ENCODE assay signal across 7 cellular contexts in the genomic region with DNA sequence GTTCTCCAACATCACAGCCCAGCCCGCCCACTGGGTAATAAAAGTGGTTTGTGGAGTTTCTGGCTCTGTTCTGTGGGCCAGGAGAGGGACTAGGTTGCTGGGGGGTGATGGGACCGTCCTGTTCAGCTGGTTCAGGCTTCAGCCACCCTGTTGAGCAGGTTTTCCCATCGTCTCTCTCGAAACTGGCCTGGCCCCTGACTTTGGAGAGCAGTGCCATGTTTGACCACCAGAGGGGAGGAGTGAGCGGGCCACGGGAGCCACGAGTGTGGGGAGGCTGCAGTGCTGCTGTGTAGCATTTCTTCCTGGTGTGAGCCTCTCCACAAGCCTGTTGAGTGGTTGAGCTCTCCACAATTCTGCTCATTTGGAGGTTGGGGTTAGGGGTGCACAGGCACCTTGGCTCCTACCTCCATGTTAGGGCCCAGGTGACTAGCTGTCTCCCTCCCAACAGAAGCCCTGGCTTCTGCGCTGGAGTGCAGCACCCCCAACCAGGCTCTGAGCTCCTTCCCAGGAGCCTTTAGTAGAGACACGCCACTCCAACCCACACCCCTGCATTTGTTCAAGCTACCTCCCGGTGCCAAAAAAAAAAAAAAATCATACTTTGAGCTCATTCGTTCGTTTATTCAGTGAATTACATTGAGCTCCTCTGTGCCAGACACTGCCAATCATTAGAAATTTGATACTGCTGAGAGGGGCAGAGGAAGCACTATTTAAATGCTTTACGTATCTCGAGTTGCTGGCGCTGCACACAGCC. TPM values are rescaled to one million over a fixed set of nuclear protein-coding genes. Genes with fewer than 3 reads are reported as not detected.
DNase-seq lines count a peak whose midpoint lies in the region; ATAC-seq, FAIRE-seq and TF ChIP-seq lines count a peak whose summit lies in the region.

No MANE protein-coding gene starts in this region.

- H3K79me2 ChIP-seq in endothelial cell of umbilical vein (ENCODE audit: control insufficient read depth, insufficient read depth, low read length), result no peaks in the 10 kb centered on the region

- H3K4me2 ChIP-seq in endothelial cell of umbilical vein (ENCODE audit: insufficient read depth, low read length), result no peak overlapping the region

- peak overlapping the region; percentile 65 for H2AFZ ChIP-seq in endothelial cell of umbilical vein (ENCODE audit: low read depth, low read length)

- H3K4me1 Mint-ChIP-seq in activated CD8-positive, alpha-beta memory T cell treated with anti-CD3 and anti-CD28 coated beads, Interleukin-2, amount 10 ng/mL, durations not matched to agents 7 days and 5 days, result peaks cover 20% of the 10 kb centered on the region

- H3K27ac Mint-ChIP-seq in activated CD8-positive, alpha-beta memory T cell treated with anti-CD3 and anti-CD28 coated beads, Interleukin-2, amount 10 ng/mL, durations not matched to agents 7 days and 5 days, result no peak overlapping the region

- H3K27ac ChIP-seq in endothelial cell of umbilical vein (ENCODE audit: insufficient read depth, low read depth, low read length) (no peak overlapping the region), mucosa of rectum (ENCODE audit: low read depth in 2 of 2, low read length in 2 of 2) (peak overlapping the region; percentile 69 to 83)

- TF ChIP-seq CTCF in GM13977 (IDR thresholded peaks at IDR 0.05; ENCODE audit: extremely low read depth, insufficient read depth, missing control alignments) (peak; percentile 96), endothelial cell of umbilical vein (IDR thresholded peaks at IDR 0.05; ENCODE audit: extremely low read depth in 1 of 2, insufficient read depth in 1 of 2, low read depth in 1 of 2, low read length in 2 of 2) (peak; percentile 92 to 99)

- peaks cover 6% of the 10 kb centered on the region for H3K27me3 Mint-ChIP-seq in activated CD8-positive, alpha-beta memory T cell treated with anti-CD3 and anti-CD28 coated beads, Interleukin-2, amount 10 ng/mL, durations not matched to agents 7 days and 5 days

- peak; percentile 87 for DNase-seq in GM13977 (ENCODE audit: low spot score)
- DNase-seq in NOMO-1 treated with DMSO at 0.1 percent for 48 hours (lab: John Stamatoyannopoulos, UW; ENCODE audit: unreplicated experiment), result peak; percentile 65
- peak; percentile 89 for DNase-seq in activated CD8-positive, alpha-beta memory T cell treated with anti-CD3 and anti-CD28 coated beads, Interleukin-2, amount 10 ng/mL, durations not matched to agents 7 days and 5 days
- DNase-seq in endothelial cell of umbilical vein (ENCODE audit: low read depth, low spot score), result peak; percentile 67
- DNase-seq in stimulated activated CD8-positive, alpha-beta memory T cell treated with anti-CD3 and anti-CD28 coated beads, Interleukin-4, amount 100 ng/mL, for 48 hours, result peak; percentile 92

- FAIRE-seq in endothelial cell of umbilical vein (lab: Jason Lieb, UNC), result peak; percentile 93

- H4K20me1 ChIP-seq in endothelial cell of umbilical vein (replicated peaks; ENCODE audit: control insufficient read depth, extremely low read depth, insufficient read depth, low read length), result no peaks in the 10 kb centered on the region

- intact Hi-C loops in endothelial cell of umbilical vein (cut with micrococcal nuclease), result loop anchor here (1.0 to 5.0 kb wide), 3 partner anchors 37 to 328 kb away; a partner anchor contains a TSS

- no peaks in the 10 kb centered on the region for H3K9me1 ChIP-seq in endothelial cell of umbilical vein (replicated peaks; ENCODE audit: control insufficient read depth, extremely low read depth, insufficient read depth, low read length)

- no peak for TF ChIP-seq POLR2A in endothelial cell of umbilical vein (IDR thresholded peaks at IDR 0.05; ENCODE audit: low read depth, low read length)

- dilution Hi-C loops in endothelial cell of umbilical vein (cut with MboI; ENCODE audit: extremely low pct_ligation_motif_present, low sequenced_read_pairs), result no loop called here

- POLR2A ChIA-PET in endothelial cell of umbilical vein (lab: Charles Lee), result interaction anchor here (1.1 to 1.9 kb wide), 2 partner anchors 34 to 36 kb away, joined by 4 to 5 read pairs; a partner anchor contains a TSS

- CTCF ChIA-PET in activated CD8-positive, alpha-beta memory T cell treated with anti-CD3 and anti-CD28 coated beads, Interleukin-2, amount 10 ng/mL, durations not matched to agents 7 days and 5 days (lab: Charles Lee), result interaction anchor here (0.5 to 7.9 kb wide), 49 partner anchors 8 to 1111 kb away, joined by 3 to 406 read pairs (median 4); a partner anchor contains a TSS
- CTCF ChIA-PET in endothelial cell of umbilical vein (lab: Charles Lee), result interaction anchor here (0.6 to 7.3 kb wide), 54 partner anchors 8 to 459 kb away, joined by 3 to 251 read pairs (median 6); a partner anchor contains a TSS

- H3K4me3 ChIP-seq in endothelial cell of umbilical vein (replicated peaks in 1 of 3; ENCODE audit: insufficient read depth in 1 of 3, low read depth in 1 of 3, low read length in 3 of 3), result no peak overlapping the region
- H3K4me3 ChIP-seq in mucosa of rectum (ENCODE audit: low read length in 2 of 2), result peak overlapping the region in 1 of 2 donors; percentile 26

- H3K4me1 ChIP-seq in endothelial cell of umbilical vein (ENCODE audit: control insufficient read depth, extremely low read depth, insufficient read depth, low read length) (no peaks in the 10 kb centered on the region), mucosa of rectum (ENCODE audit: control insufficient read depth in 2 of 2, insufficient read depth in 2 of 2, low read length in 2 of 2) (peaks cover 43 to 47% of the 10 kb centered on the region in 2 donors)

- H3K36me3 ChIP-seq in endothelial cell of umbilical vein (ENCODE audit: control insufficient read depth in 2 of 2, extremely low read depth in 1 of 2, insufficient read depth in 2 of 2, low read length in 2 of 2) (no peaks in the 10 kb centered on the region), mucosa of rectum (ENCODE audit: control insufficient read depth in 2 of 2, insufficient read depth in 2 of 2, low read length in 2 of 2) (peaks cover 44 to 46% of the 10 kb centered on the region in 2 donors)

- H3K9ac ChIP-seq in endothelial cell of umbilical vein (replicated peaks; ENCODE audit: extremely low read depth, insufficient read depth, low read length) (no peak overlapping the region), mucosa of rectum (ENCODE audit: low read depth in 1 of 2, low read length in 2 of 2) (peak overlapping the region; percentile 24 to 57)

- no peaks in the 10 kb centered on the region for H3K36me3 Mint-ChIP-seq in activated CD8-positive, alpha-beta memory T cell treated with anti-CD3 and anti-CD28 coated beads, Interleukin-2, amount 10 ng/mL, durations not matched to agents 7 days and 5 days

- H3K9me3 ChIP-seq in endothelial cell of umbilical vein (replicated peaks; ENCODE audit: control insufficient read depth, insufficient read depth, low read length), result no peaks in the 10 kb centered on the region
- H3K9me3 ChIP-seq in mucosa of rectum (ENCODE audit: control insufficient read depth in 2 of 2, low read length in 2 of 2), result no peaks in the 10 kb centered on the region

- no peaks in the 10 kb centered on the region for H3K27me3 ChIP-seq in endothelial cell of umbilical vein (ENCODE audit: control insufficient read depth in 2 of 2, insufficient read depth in 2 of 2, low read length in 2 of 2)
- no peaks in the 10 kb centered on the region for H3K27me3 ChIP-seq in mucosa of rectum (ENCODE audit: control insufficient read depth in 2 of 2, insufficient read depth in 2 of 2, low read length in 2 of 2)

- ATAC-seq in HG03442 (IDR thresholded peaks at IDR 0.05; ENCODE audit: unreplicated experiment), result peak; percentile 72
- peak; percentile 91 for ATAC-seq in activated CD8-positive, alpha-beta memory T cell treated with anti-CD3 and anti-CD28 coated beads, Interleukin-2, amount 10 ng/mL, durations not matched to agents 7 days and 5 days

- in situ Hi-C loops in GM13977 (cut with MboI; ENCODE audit: low pct_unique_long_range_greater_than_20kb, low sequenced_read_pairs, unreplicated experiment), result loop anchor here (5.0 kb wide), 1 partner anchor 35 kb away; a partner anchor contains a TSS

- no TSS peak for BruUV-seq in endothelial cell of umbilical vein (replicated peaks; lab: Mats Ljungman, UMichigan)

- no peak overlapping the region for H3K4me3 Mint-ChIP-seq in activated CD8-positive, alpha-beta memory T cell treated with anti-CD3 and anti-CD28 coated beads, Interleukin-2, amount 10 ng/mL, durations not matched to agents 7 days and 5 days

- H3K9me3 Mint-ChIP-seq in activated CD8-positive, alpha-beta memory T cell treated with anti-CD3 and anti-CD28 coated beads, Interleukin-2, amount 10 ng/mL, durations not matched to agents 7 days and 5 days (ENCODE audit: low read depth), result no peaks in the 10 kb centered on the region

RNA-seq across cellular contexts. Expression of a gene that starts 13.9 kb away (rescaled TPM):
- total RNA-seq in activated CD8-positive, alpha-beta memory T cell treated with anti-CD3 and anti-CD28 coated beads, Interleukin-2, amount 10 ng/mL, durations not matched to agents 7 days and 5 days, result 1 to 10 TPM; 3.7 to 4.0 TPM
- 3.6 and 4.2 TPM in 2 replicates for total RNA-seq in endothelial cell of umbilical vein
- 4.1 and 4.9 TPM in 2 replicates for polyA plus RNA-seq in endothelial cell of umbilical vein
- polyA plus RNA-seq in endothelial cell of umbilical vein (2011; cell fraction: cytosol; rRNA removed), result 1.9 and 2.8 TPM in 2 replicates
- 1.7 and 3.3 TPM in 2 replicates for polyA plus RNA-seq in endothelial cell of umbilical vein (2011; cell fraction: nucleus; rRNA removed)
- polyA plus RNA-seq in endothelial cell of umbilical vein (2012), result 2.4 and 7.0 TPM in 2 replicates
- polyA minus RNA-seq in endothelial cell of umbilical vein, result 3.5 and 4.6 TPM in 2 replicates
- not detected for polyA minus RNA-seq in endothelial cell of umbilical vein (2011; cell fraction: cytosol; rRNA and poly(A)+ RNA removed)
- polyA minus RNA-seq in endothelial cell of umbilical vein (2011; cell fraction: nucleus; rRNA and poly(A)+ RNA removed), result 0.38 and 0.82 TPM in 2 replicates

RNA-seq across cellular contexts. Expression of a gene that starts 16.3 kb away (rescaled TPM):
- total RNA-seq in activated CD8-positive, alpha-beta memory T cell treated with anti-CD3 and anti-CD28 coated beads, Interleukin-2, amount 10 ng/mL, durations not matched to agents 7 days and 5 days, result not detected
- total RNA-seq in endothelial cell of umbilical vein, result 0.18 and 0.20 TPM in 2 replicates
- 0.15 and 0.19 TPM in 2 replicates for polyA plus RNA-seq in endothelial cell of umbilical vein
- 0.04 and 0.08 TPM in 2 replicates for polyA plus RNA-seq in endothelial cell of umbilical vein (2011; cell fraction: cytosol; rRNA removed)
- polyA plus RNA-seq in endothelial cell of umbilical vein (2011; cell fraction: nucleus; rRNA removed), result 1.1 TPM in 2 replicates
- polyA plus RNA-seq in endothelial cell of umbilical vein (2012), result 0.23 and 0.35 TPM in 2 replicates
- 0.15 TPM in 1 of 2 replicates, not detected in the other for polyA minus RNA-seq in endothelial cell of umbilical vein
- 29.2 TPM for polyA minus RNA-seq in endothelial cell of umbilical vein (2011; cell fraction: cytosol; rRNA and poly(A)+ RNA removed)
- 0.38 and 0.96 TPM in 2 replicates for polyA minus RNA-seq in endothelial cell of umbilical vein (2011; cell fraction: nucleus; rRNA and poly(A)+ RNA removed)

RNA-seq across cellular contexts. Expression of a gene that starts 29.3 kb away (rescaled TPM):
- not detected for total RNA-seq in activated CD8-positive, alpha-beta memory T cell treated with anti-CD3 and anti-CD28 coated beads, Interleukin-2, amount 10 ng/mL, durations not matched to agents 7 days and 5 days
- total RNA-seq in endothelial cell of umbilical vein, result not detected in 2 replicates
- polyA plus RNA-seq in endothelial cell of umbilical vein, result not detected in 2 replicates
- not detected in 2 replicates for polyA plus RNA-seq in endothelial cell of umbilical vein (2011; cell fraction: cytosol; rRNA removed)
- not detected in 2 replicates for polyA plus RNA-seq in endothelial cell of umbilical vein (2011; cell fraction: nucleus; rRNA removed)
- not detected in 2 replicates for polyA plus RNA-seq in endothelial cell of umbilical vein (2012)
- polyA minus RNA-seq in endothelial cell of umbilical vein, result not detected in 2 replicates
- not detected for polyA minus RNA-seq in endothelial cell of umbilical vein (2011; cell fraction: cytosol; rRNA and poly(A)+ RNA removed)
- polyA minus RNA-seq in endothelial cell of umbilical vein (2011; cell fraction: nucleus; rRNA and poly(A)+ RNA removed), result not detected in 2 replicates

RNA-seq across cellular contexts. Expression of a gene that starts 36.5 kb away (rescaled TPM):
- total RNA-seq in activated CD8-positive, alpha-beta memory T cell treated with anti-CD3 and anti-CD28 coated beads, Interleukin-2, amount 10 ng/mL, durations not matched to agents 7 days and 5 days, result 10 to 100 TPM; 16.9 to 19.5 TPM
- total RNA-seq in endothelial cell of umbilical vein, result 32.8 and 33.3 TPM in 2 replicates
- polyA plus RNA-seq in endothelial cell of umbilical vein, result 29.3 and 34.1 TPM in 2 replicates
- 19.1 and 21.5 TPM in 2 replicates for polyA plus RNA-seq in endothelial cell of umbilical vein (2011; cell fraction: cytosol; rRNA removed)
- polyA plus RNA-seq in endothelial cell of umbilical vein (2011; cell fraction: nucleus; rRNA removed), result 24.1 and 25.4 TPM in 2 replicates
- 22.5 and 22.6 TPM in 2 replicates for polyA plus RNA-seq in endothelial cell of umbilical vein (2012)
- polyA minus RNA-seq in endothelial cell of umbilical vein, result 50.3 and 70.1 TPM in 2 replicates
- 41.5 TPM for polyA minus RNA-seq in endothelial cell of umbilical vein (2011; cell fraction: cytosol; rRNA and poly(A)+ RNA removed)
- polyA minus RNA-seq in endothelial cell of umbilical vein (2011; cell fraction: nucleus; rRNA and poly(A)+ RNA removed), result 20.5 and 25.5 TPM in 2 replicates

RNA-seq across cellular contexts. Expression of a gene that starts 50.5 kb away (rescaled TPM):
- total RNA-seq in activated CD8-positive, alpha-beta memory T cell treated with anti-CD3 and anti-CD28 coated beads, Interleukin-2, amount 10 ng/mL, durations not matched to agents 7 days and 5 days, result 10 to 100 TPM; 45.6 to 51.2 TPM
- total RNA-seq in endothelial cell of umbilical vein, result 42.6 and 46.4 TPM in 2 replicates
- polyA plus RNA-seq in endothelial cell of umbilical vein, result 30.7 and 43.2 TPM in 2 replicates
- polyA plus RNA-seq in endothelial cell of umbilical vein (2011; cell fraction: cytosol; rRNA removed), result 60.5 and 64.7 TPM in 2 replicates
- polyA plus RNA-seq in endothelial cell of umbilical vein (2011; cell fraction: nucleus; rRNA removed), result 98.3 and 125 TPM in 2 replicates
- 24.9 and 29.7 TPM in 2 replicates for polyA plus RNA-seq in endothelial cell of umbilical vein (2012)
- polyA minus RNA-seq in endothelial cell of umbilical vein, result 21.5 and 25.7 TPM in 2 replicates
- polyA minus RNA-seq in endothelial cell of umbilical vein (2011; cell fraction: cytosol; rRNA and poly(A)+ RNA removed), result 18.1 TPM
- 13.8 and 19.4 TPM in 2 replicates for polyA minus RNA-seq in endothelial cell of umbilical vein (2011; cell fraction: nucleus; rRNA and poly(A)+ RNA removed)
